In the genomic region with DNA sequence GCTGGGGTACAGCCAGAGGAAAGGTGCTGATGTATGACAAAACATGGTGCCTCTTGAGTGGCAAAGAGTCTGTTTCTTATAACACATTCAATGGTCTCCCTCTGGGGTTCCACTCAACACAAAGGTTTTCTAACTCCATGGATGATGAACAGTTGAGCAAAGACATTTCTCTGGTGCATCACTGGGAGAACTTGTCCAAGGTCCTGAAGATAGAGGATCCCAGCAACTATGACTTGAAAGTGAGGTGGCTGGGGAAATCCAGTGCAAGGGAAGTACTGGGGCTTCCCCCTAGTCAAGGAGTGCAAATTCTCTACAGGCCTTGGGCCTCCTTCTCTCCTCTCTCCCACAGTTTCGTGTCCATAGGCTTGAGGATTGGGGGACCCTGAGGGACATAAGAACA, we compare ENCODE assay signal across 16 cellular contexts.
DNase-seq lines count a peak whose midpoint lies in the region; ATAC-seq, FAIRE-seq and TF ChIP-seq lines count a peak whose summit lies in the region.
"Had no signal": no experiment of that assay in that cellular context is flagged by ENCODE, and none has a peak within 500 bp of the region (broad histone marks: within the 10 kb centered on the region; RNA-seq: fewer than 3 reads in every experiment).

No MANE protein-coding gene starts in this region.

- H3K27ac ChIP-seq in DND-41 (ENCODE audit: low read length), result no peak overlapping the region
- H3K27ac ChIP-seq in HEK293 (ENCODE audit: extremely low read depth, low read depth, low read length), result no peak overlapping the region
- H3K27ac ChIP-seq in HepG2 (ENCODE audit: extremely low read length, insufficient read depth, low read length), result no peak overlapping the region
- H3K27ac ChIP-seq: BLaER1, SK-N-MC had no signal

- POLR2A ChIA-PET in HEK293 (lab: Yijun Ruan, JAX), result no interaction called here
- POLR2A ChIA-PET in HepG2 (lab: Yijun Ruan, JAX), result no interaction called here

- intact Hi-C loops in HepG2 (cut with micrococcal nuclease; ENCODE audit: unreplicated experiment) (no loop called here), Right ventricle myocardium superior (cut with DNase I) (no loop called here)

- TF ChIP-seq POLR2A in HepG2 (IDR thresholded peaks at IDR 0.05; ENCODE audit: insufficient read depth in 1 of 2, low read depth in 2 of 2, low read length in 2 of 2), result no peak

- TF ChIP-seq RAD21 in HepG2 (CRISPR knock-in tag; IDR thresholded peaks at IDR 0.05), result no peak

- H2AFZ ChIP-seq in DND-41 (ENCODE audit: low read depth, low read length), result no peak overlapping the region
- H2AFZ ChIP-seq in HepG2 (ENCODE audit: low read length), result no peak overlapping the region

- no peak overlapping the region for H3K9ac ChIP-seq in DND-41 (ENCODE audit: low read depth, low read length)
- H3K9ac ChIP-seq in HepG2 (ENCODE audit: insufficient read depth, low read depth, low read length), result no peak overlapping the region
- H3K9ac ChIP-seq: BLaER1 had no signal

- in situ Hi-C loops in HepG2 (cut with HindIII; ENCODE audit: extremely low pct_ligation_motif_present, low pct_unique_long_range_greater_than_20kb), result no loop called here

- WGBS in HepG2 (ENCODE audit: low lambda C conversion rate), result 0% methylated on average over 1 of the region's 1 CpG

- CTCF ChIA-PET in HEK293 (lab: Yijun Ruan, JAX), result no interaction called here
- CTCF ChIA-PET in HepG2 (lab: Yijun Ruan, JAX; ENCODE audit: low intra/inter-chr PET ratio, low total read pairs), result no interaction called here

- peak; percentile 13 for DNase-seq in DND-41
- DNase-seq in astrocyte of the hippocampus (ENCODE audit: low read depth, low spot score), result peak; percentile 20
- no peak for DNase-seq in HepG2 (ENCODE audit: low spot score)
- DNase-seq in NCI-H1417 treated with DMSO at 0.1 percent for 48 hours (lab: John Stamatoyannopoulos, UW), result no peak
- DNase-seq in T1000 (lab: John Stamatoyannopoulos, UW), result no peak
- no peak for DNase-seq in Right ventricle myocardium superior
- DNase-seq: CD8-positive, alpha-beta memory T cell; IMR-90; NCI-H1694; NCI-H2107; NCI-H226; NCI-H526; OCI-M1 had no signal

- TF ChIP-seq EP300 in HepG2 (IDR thresholded peaks at IDR 0.05; ENCODE audit: low read depth in 2 of 2, low read length in 2 of 2), result no peak
- no peak for TF ChIP-seq EP300 in HepG2 (CRISPR knock-in tag; IDR thresholded peaks at IDR 0.05; ENCODE audit: borderline replicate concordance)

- H3K9me3 ChIP-seq in DND-41 (ENCODE audit: insufficient read depth, low read length, severe bottlenecking) (no peaks in the 10 kb centered on the region), HEK293 (ENCODE audit: control insufficient read depth, insufficient read depth, low read depth, low read length) (no peaks in the 10 kb centered on the region), HepG2 (ENCODE audit: low read length) (no peaks in the 10 kb centered on the region)
- H3K9me3 ChIP-seq: BLaER1 had no signal

- no peak for TF ChIP-seq CTCF in DND-41 (IDR thresholded peaks at IDR 0.05; ENCODE audit: borderline replicate concordance, extremely low read depth, low read length, poor library complexity, severe bottlenecking)
- TF ChIP-seq CTCF in HEK293 (tag by site-specific recombination; IDR thresholded peaks at IDR 0.05), result no peak
- TF ChIP-seq CTCF in HepG2 (CRISPR knock-in tag; IDR thresholded peaks at IDR 0.05), result no peak

- ATAC-seq in DND-41 (ENCODE audit: insufficient read depth, low read depth) (peak; percentile 37; the same call in 1 of the 3 replicates), HepG2 (no peak), Right ventricle myocardium superior (ENCODE audit: poor library complexity) (no peak)

- no peak for FAIRE-seq in HepG2 (lab: Jason Lieb, UNC)

- H3K36me3 ChIP-seq in DND-41 (ENCODE audit: insufficient read depth, low read length) (no peaks in the 10 kb centered on the region), HEK293 (ENCODE audit: control insufficient read depth in 2 of 2, insufficient read depth in 1 of 2, low read length in 2 of 2) (no peaks in the 10 kb centered on the region), HepG2 (replicated peaks in 1 of 2; ENCODE audit: control insufficient read depth in 1 of 2, insufficient read depth in 2 of 2, low read length in 2 of 2) (no peaks in the 10 kb centered on the region)
- H3K36me3 ChIP-seq: BLaER1 had no signal

- no TSS peak for BruUV-seq in HepG2 (replicated peaks; lab: Mats Ljungman, UMichigan)

- no peaks in the 10 kb centered on the region for H3K27me3 ChIP-seq in DND-41 (ENCODE audit: insufficient read depth, low read length, poor library complexity)
- no peaks in the 10 kb centered on the region for H3K27me3 ChIP-seq in HepG2 (ENCODE audit: control insufficient read depth in 1 of 2, insufficient read depth in 2 of 2, low read length in 2 of 2)
- H3K27me3 ChIP-seq: BLaER1 had no signal

- H3K79me2 ChIP-seq in DND-41 (ENCODE audit: insufficient read depth, low read length) (no peaks in the 10 kb centered on the region), HepG2 (ENCODE audit: insufficient read depth, low read length) (no peaks in the 10 kb centered on the region)

- no peaks in the 10 kb centered on the region for H4K20me1 ChIP-seq in DND-41 (ENCODE audit: insufficient read depth, low read length)
- no peaks in the 10 kb centered on the region for H4K20me1 ChIP-seq in HepG2 (ENCODE audit: insufficient read depth, low read length)
- H4K20me1 ChIP-seq: BLaER1 had no signal

- no peaks in the 10 kb centered on the region for H3K4me1 ChIP-seq in DND-41 (ENCODE audit: insufficient read depth, low read length)
- H3K4me1 ChIP-seq in HEK293 (ENCODE audit: control insufficient read depth, insufficient read depth, low read length), result no peaks in the 10 kb centered on the region
- 0 out of 2 replicates have a peak, but pooled peaks cover 2% of the 10 kb centered on the region for H3K4me1 ChIP-seq in HepG2 (ENCODE audit: insufficient read depth, low read length)

- H3K4me3 ChIP-seq in DND-41 (ENCODE audit: low read depth in 1 of 2, low read length in 2 of 2) (no peak overlapping the region), HEK293 (ENCODE audit: low read depth, low read length) (no peak overlapping the region), HepG2 (replicated peaks in 1 of 3; ENCODE audit: insufficient read depth in 1 of 3, low read depth in 2 of 3, low read length in 3 of 3) (no peak overlapping the region)
- H3K4me3 ChIP-seq: BLaER1, SK-N-MC had no signal

- H3K4me2 ChIP-seq in DND-41 (ENCODE audit: insufficient read depth, low read length) (no peak overlapping the region), HepG2 (ENCODE audit: low read depth, low read length) (no peak overlapping the region)
- H3K4me2 ChIP-seq: BLaER1 had no signal

TF ChIP-seq in HEK293, 187 proteins besides CTCF, POLR2A, EP300 and RAD21 (continues in another document):
- TF ChIP-seq, protein P1, sequence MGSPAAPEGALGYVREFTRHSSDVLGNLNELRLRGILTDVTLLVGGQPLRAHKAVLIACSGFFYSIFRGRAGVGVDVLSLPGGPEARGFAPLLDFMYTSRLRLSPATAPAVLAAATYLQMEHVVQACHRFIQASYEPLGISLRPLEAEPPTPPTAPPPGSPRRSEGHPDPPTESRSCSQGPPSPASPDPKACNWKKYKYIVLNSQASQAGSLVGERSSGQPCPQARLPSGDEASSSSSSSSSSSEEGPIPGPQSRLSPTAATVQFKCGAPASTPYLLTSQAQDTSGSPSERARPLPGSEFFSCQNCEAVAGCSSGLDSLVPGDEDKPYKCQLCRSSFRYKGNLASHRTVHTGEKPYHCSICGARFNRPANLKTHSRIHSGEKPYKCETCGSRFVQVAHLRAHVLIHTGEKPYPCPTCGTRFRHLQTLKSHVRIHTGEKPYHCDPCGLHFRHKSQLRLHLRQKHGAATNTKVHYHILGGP (tag by site-specific recombination; IDR thresholded peaks at IDR 0.05), result no peak

TF ChIP-seq in HepG2, 621 proteins besides CTCF, POLR2A, EP300 and RAD21 (continues in another document):
- TF ChIP-seq, protein P2, sequence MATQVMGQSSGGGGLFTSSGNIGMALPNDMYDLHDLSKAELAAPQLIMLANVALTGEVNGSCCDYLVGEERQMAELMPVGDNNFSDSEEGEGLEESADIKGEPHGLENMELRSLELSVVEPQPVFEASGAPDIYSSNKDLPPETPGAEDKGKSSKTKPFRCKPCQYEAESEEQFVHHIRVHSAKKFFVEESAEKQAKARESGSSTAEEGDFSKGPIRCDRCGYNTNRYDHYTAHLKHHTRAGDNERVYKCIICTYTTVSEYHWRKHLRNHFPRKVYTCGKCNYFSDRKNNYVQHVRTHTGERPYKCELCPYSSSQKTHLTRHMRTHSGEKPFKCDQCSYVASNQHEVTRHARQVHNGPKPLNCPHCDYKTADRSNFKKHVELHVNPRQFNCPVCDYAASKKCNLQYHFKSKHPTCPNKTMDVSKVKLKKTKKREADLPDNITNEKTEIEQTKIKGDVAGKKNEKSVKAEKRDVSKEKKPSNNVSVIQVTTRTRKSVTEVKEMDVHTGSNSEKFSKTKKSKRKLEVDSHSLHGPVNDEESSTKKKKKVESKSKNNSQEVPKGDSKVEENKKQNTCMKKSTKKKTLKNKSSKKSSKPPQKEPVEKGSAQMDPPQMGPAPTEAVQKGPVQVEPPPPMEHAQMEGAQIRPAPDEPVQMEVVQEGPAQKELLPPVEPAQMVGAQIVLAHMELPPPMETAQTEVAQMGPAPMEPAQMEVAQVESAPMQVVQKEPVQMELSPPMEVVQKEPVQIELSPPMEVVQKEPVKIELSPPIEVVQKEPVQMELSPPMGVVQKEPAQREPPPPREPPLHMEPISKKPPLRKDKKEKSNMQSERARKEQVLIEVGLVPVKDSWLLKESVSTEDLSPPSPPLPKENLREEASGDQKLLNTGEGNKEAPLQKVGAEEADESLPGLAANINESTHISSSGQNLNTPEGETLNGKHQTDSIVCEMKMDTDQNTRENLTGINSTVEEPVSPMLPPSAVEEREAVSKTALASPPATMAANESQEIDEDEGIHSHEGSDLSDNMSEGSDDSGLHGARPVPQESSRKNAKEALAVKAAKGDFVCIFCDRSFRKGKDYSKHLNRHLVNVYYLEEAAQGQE (IDR thresholded peaks at IDR 0.05; ENCODE audit: borderline replicate concordance in 1 of 2, low read depth in 1 of 2, low read length in 2 of 2), result peak; percentile 56 to 94
- TF ChIP-seq ZNF549 (CRISPR knock-in tag; IDR thresholded peaks at IDR 0.05), result no peak
- TF ChIP-seq, protein P3, sequence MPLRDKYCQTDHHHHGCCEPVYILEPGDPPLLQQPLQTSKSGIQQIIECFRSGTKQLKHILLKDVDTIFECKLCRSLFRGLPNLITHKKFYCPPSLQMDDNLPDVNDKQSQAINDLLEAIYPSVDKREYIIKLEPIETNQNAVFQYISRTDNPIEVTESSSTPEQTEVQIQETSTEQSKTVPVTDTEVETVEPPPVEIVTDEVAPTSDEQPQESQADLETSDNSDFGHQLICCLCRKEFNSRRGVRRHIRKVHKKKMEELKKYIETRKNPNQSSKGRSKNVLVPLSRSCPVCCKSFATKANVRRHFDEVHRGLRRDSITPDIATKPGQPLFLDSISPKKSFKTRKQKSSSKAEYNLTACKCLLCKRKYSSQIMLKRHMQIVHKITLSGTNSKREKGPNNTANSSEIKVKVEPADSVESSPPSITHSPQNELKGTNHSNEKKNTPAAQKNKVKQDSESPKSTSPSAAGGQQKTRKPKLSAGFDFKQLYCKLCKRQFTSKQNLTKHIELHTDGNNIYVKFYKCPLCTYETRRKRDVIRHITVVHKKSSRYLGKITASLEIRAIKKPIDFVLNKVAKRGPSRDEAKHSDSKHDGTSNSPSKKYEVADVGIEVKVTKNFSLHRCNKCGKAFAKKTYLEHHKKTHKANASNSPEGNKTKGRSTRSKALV (CRISPR knock-in tag; IDR thresholded peaks at IDR 0.05), result no peak

Comparison
In these comparisons a context has a peak if more than half of its experiments do, and no peak if none do; other contexts are left out.
1. DNase-seq: peak in DND-41 (single experiment) and astrocyte of the hippocampus (single experiment); none in HepG2 (single experiment), NCI-H1417 treated with DMSO at 0.1 percent for 48 hours (single experiment), T1000 (single experiment) and Right ventricle myocardium superior (single experiment).